Comparison of ENCODE assay signal across 9 cellular contexts in the genomic region with DNA sequence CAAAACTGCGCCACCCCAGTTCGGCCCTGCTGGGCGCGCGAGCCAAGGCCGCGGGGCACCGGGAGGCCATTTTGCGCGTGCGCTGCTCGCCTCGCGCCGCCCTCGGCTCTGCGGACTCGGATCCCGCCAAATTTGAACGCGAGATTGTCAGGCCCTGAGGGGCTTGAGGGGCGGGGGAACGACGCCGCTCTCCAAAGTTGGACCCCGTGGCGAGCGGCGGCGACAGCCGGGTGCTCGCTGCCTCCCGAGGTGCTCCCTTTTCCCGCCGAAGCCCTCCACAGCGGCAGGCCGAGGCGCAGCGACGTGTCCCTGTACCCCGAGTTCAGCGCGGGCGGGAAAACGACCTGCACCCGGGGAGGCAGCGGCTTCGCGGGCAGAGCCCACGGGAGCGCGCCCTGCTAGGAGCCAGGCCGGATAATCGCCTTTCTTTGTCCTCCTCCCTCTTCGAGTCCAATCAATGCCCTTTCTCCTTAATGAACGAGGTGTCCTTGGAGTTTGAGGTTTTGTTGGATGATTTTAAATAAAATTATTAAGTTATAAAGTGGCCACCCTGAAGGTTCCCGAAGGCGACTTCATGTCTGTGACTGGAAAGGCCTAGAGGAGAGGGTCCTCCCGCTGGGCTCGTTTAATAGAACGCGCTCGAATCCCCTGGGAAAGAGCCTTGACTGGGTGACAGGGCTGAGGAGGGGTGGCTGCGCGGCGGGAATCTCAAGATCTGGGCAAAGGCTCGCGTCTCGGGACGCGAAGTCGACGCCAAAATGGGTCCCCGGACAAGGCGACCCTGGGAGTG. TPM values are rescaled to one million over a fixed set of nuclear protein-coding genes. Genes with fewer than 3 reads are reported as not detected.
DNase-seq lines count a peak whose midpoint lies in the region; ATAC-seq and TF ChIP-seq lines count a peak whose summit lies in the region.
"Had no signal": no experiment of that assay in that cellular context is flagged by ENCODE, and none has a peak within 500 bp of the region (broad histone marks: within the 10 kb centered on the region; RNA-seq: fewer than 3 reads in every experiment).

No MANE protein-coding gene starts in this region.

- no peak overlapping the region for H2BK5ac ChIP-seq in trophoblast cell (ENCODE audit: low read depth, low read length, poor library complexity)

- peak overlapping the region; percentile 61 for H3K4me2 ChIP-seq in trophoblast cell (ENCODE audit: low read length)
- H3K4me2 ChIP-seq: PC-9 had no signal

- peak overlapping the region; percentile 7 for H2AFZ ChIP-seq in trophoblast cell (ENCODE audit: insufficient read depth, low read length, poor library complexity)
- H2AFZ ChIP-seq: PC-9 had no signal

- no peak overlapping the region for H3K23ac ChIP-seq in trophoblast cell (ENCODE audit: low read length)

- intact Hi-C loops in activated T-helper 1 cell treated with anti-CD3 and anti-CD28 coated beads, Interleukin-12 subunit alpha, Interleukin-12 subunit beta, Interleukin-2, Interleukin-4 antibody, amounts not matched to agents 30 ng/mL and 10 ng/mL and 1 ng/mL, durations not matched to agents 14 hours and 24 hours and 36 hours (cut with micrococcal nuclease): loop anchor here (1.0 kb wide), 1 partner anchor 10 kb away; no protein-coding TSS in a partner anchor
- intact Hi-C loops in heart left ventricle (cut with DNase I): no loop called here

- peak overlapping the region in 7 of 8 donors; percentile 90 to 96 (median 93) for H3K27ac Mint-ChIP-seq in CD8-positive, alpha-beta memory T cell
- peak overlapping the region; percentile 67 for H3K27ac Mint-ChIP-seq in activated T-helper 1 cell treated with anti-CD3 and anti-CD28 coated beads, Interleukin-12 subunit alpha, Interleukin-12 subunit beta, Interleukin-2, Interleukin-4 antibody, amounts not matched to agents 30 ng/mL and 10 ng/mL and 1 ng/mL, durations not matched to agents 14 hours and 24 hours and 36 hours

- H3K9ac ChIP-seq in trophoblast cell (ENCODE audit: low read length): no peak overlapping the region

- H3K9me3 Mint-ChIP-seq in CD8-positive, alpha-beta memory T cell: peaks cover 6 to 14% (median 8%) of the 10 kb centered on the region in 5 donors
- peaks cover 4% of the 10 kb centered on the region for H3K9me3 Mint-ChIP-seq in activated T-helper 1 cell treated with anti-CD3 and anti-CD28 coated beads, Interleukin-12 subunit alpha, Interleukin-12 subunit beta, Interleukin-2, Interleukin-4 antibody, amounts not matched to agents 30 ng/mL and 10 ng/mL and 1 ng/mL, durations not matched to agents 14 hours and 24 hours and 36 hours

- no peak overlapping the region for H3K14ac ChIP-seq in trophoblast cell (ENCODE audit: low read length)

- ATAC-seq in heart left ventricle (peak in 2 of 4 donors; percentile 23 to 42), GM21423 (IDR thresholded peaks at IDR 0.05; ENCODE audit: unreplicated experiment) (no peak), HG02870 (IDR thresholded peaks at IDR 0.05; ENCODE audit: unreplicated experiment) (no peak)

- no peak overlapping the region for H4K12ac ChIP-seq in trophoblast cell (ENCODE audit: low read depth, low read length)

- H3K18ac ChIP-seq in trophoblast cell (ENCODE audit: low read length): no peak overlapping the region

- H2AK5ac ChIP-seq in trophoblast cell (ENCODE audit: low read length): no peak overlapping the region

- H3K27me3 ChIP-seq in CD8-positive, alpha-beta memory T cell (ENCODE audit: insufficient read depth, low read length, poor library complexity, severe bottlenecking): peaks cover 40% of the 10 kb centered on the region
- H3K27me3 ChIP-seq in heart left ventricle (peaks cover 41 to 66% (median 59%) of the 10 kb centered on the region in 9 donors), trophoblast cell (ENCODE audit: insufficient read depth, low read length) (peaks cover 52% of the 10 kb centered on the region)

- peak overlapping the region; percentile 84 to 94 (median 86) for H3K4me3 Mint-ChIP-seq in CD8-positive, alpha-beta memory T cell
- peak overlapping the region; percentile 74 for H3K4me3 Mint-ChIP-seq in activated T-helper 1 cell treated with anti-CD3 and anti-CD28 coated beads, Interleukin-12 subunit alpha, Interleukin-12 subunit beta, Interleukin-2, Interleukin-4 antibody, amounts not matched to agents 30 ng/mL and 10 ng/mL and 1 ng/mL, durations not matched to agents 14 hours and 24 hours and 36 hours

- no peak for DNase-seq in CD8-positive, alpha-beta memory T cell
- no peak for DNase-seq in activated T-helper 1 cell treated with anti-CD3 and anti-CD28 coated beads, Interleukin-12 subunit alpha, Interleukin-12 subunit beta, Interleukin-2, Interleukin-4 antibody, amounts not matched to agents 30 ng/mL and 10 ng/mL and 1 ng/mL, durations not matched to agents 14 hours and 24 hours and 36 hours (ENCODE audit: low spot score)
- DNase-seq in heart left ventricle (peak in 3 of 5 donors; percentile 25 to 66 (median 33)), trophoblast cell (no peak), middle frontal gyrus (ENCODE audit: extremely low spot score, low spot score) (no peak), COLO829 (ENCODE audit: low spot score) (no peak)
- DNase-seq: PC-9 had no signal

- WGBS in heart left ventricle, 4 donors: 8 to 12% (median 9%) methylated on average over 46 to 75 of the region's 75 CpGs
- WGBS in trophoblast cell (ENCODE audit: extremely low coverage, insufficient coverage, insufficient read length): no CpG with 5 or more reads among the region's 75 CpGs

- CTCF ChIA-PET in CD8-positive, alpha-beta memory T cell (lab: Charles Lee): interaction anchor here (0.8 to 1.2 kb wide), 4 partner anchors 9 to 216 kb away, joined by 3 to 7 read pairs (median 4); no protein-coding TSS in a partner anchor

- no peaks in the 10 kb centered on the region for H3K79me2 ChIP-seq in trophoblast cell (ENCODE audit: control insufficient read depth, insufficient read depth, low read length, poor library complexity)

- TF ChIP-seq CTCF in heart left ventricle (IDR thresholded peaks at IDR 0.05): no peak

- H3K36me3 Mint-ChIP-seq in CD8-positive, alpha-beta memory T cell: peaks cover 3 to 12% (median 3%) of the 10 kb centered on the region in 3 donors
- H3K36me3 Mint-ChIP-seq in activated T-helper 1 cell treated with anti-CD3 and anti-CD28 coated beads, Interleukin-12 subunit alpha, Interleukin-12 subunit beta, Interleukin-2, Interleukin-4 antibody, amounts not matched to agents 30 ng/mL and 10 ng/mL and 1 ng/mL, durations not matched to agents 14 hours and 24 hours and 36 hours (ENCODE audit: low read depth): peaks cover 18% of the 10 kb centered on the region

- H3K4me3 ChIP-seq in CD8-positive, alpha-beta memory T cell (ENCODE audit: low read length): peak overlapping the region; percentile 50
- peak overlapping the region; percentile 8 to 65 (median 50) for H3K4me3 ChIP-seq in heart left ventricle
- no peak overlapping the region for H3K4me3 ChIP-seq in trophoblast cell (ENCODE audit: low read depth, low read length)
- H3K4me3 ChIP-seq: PC-9 had no signal

- H2BK12ac ChIP-seq in trophoblast cell (ENCODE audit: low read length): no peak overlapping the region

- H3K27ac ChIP-seq in CD8-positive, alpha-beta memory T cell (ENCODE audit: low read depth, low read length): peak overlapping the region; percentile 22
- H3K27ac ChIP-seq in heart left ventricle: no peak overlapping the region
- H3K27ac ChIP-seq in trophoblast cell (ENCODE audit: low read depth, low read length): no peak overlapping the region
- H3K27ac ChIP-seq: PC-9 had no signal

- H3K9me3 ChIP-seq in CD8-positive, alpha-beta memory T cell (ENCODE audit: low read length): no peaks in the 10 kb centered on the region
- H3K9me3 ChIP-seq in heart left ventricle (peaks cover 0 to 7% (median 0%) of the 10 kb centered on the region in 12 donors), trophoblast cell (ENCODE audit: insufficient read depth, low read depth, low read length) (peaks cover 13% of the 10 kb centered on the region)

- no peak overlapping the region for H4K91ac ChIP-seq in trophoblast cell (ENCODE audit: low read depth, low read length)

- peaks cover 47 to 55% of the 10 kb centered on the region in 2 donors for H3K27me3 Mint-ChIP-seq in CD8-positive, alpha-beta memory T cell
- peaks cover 38% of the 10 kb centered on the region for H3K27me3 Mint-ChIP-seq in activated T-helper 1 cell treated with anti-CD3 and anti-CD28 coated beads, Interleukin-12 subunit alpha, Interleukin-12 subunit beta, Interleukin-2, Interleukin-4 antibody, amounts not matched to agents 30 ng/mL and 10 ng/mL and 1 ng/mL, durations not matched to agents 14 hours and 24 hours and 36 hours (ENCODE audit: insufficient read depth)

- H3K4ac ChIP-seq in trophoblast cell (ENCODE audit: low read depth, low read length): no peak overlapping the region

- peak overlapping the region; percentile 26 for H4K8ac ChIP-seq in trophoblast cell (ENCODE audit: low read depth, low read length)

- peaks cover 46% of the 10 kb centered on the region for H3K4me1 ChIP-seq in CD8-positive, alpha-beta memory T cell (ENCODE audit: insufficient read depth, low read length)
- H3K4me1 ChIP-seq in heart left ventricle: peaks cover 9 to 43% (median 22%) of the 10 kb centered on the region in 12 donors
- peaks cover 17 to 24% of the 10 kb centered on the region in 2 experiments for H3K4me1 ChIP-seq in trophoblast cell (ENCODE audit: control insufficient read depth in 1 of 2, insufficient read depth in 2 of 2, low read length in 2 of 2)

- POLR2A ChIA-PET in CD8-positive, alpha-beta memory T cell (lab: Charles Lee): interaction anchor here (0.8 to 0.9 kb wide), 2 partner anchors 15 to 19 kb away, joined by 3 to 4 read pairs; a partner anchor contains a TSS

- H2BK120ac ChIP-seq in trophoblast cell (ENCODE audit: insufficient read depth, low read length, poor library complexity): no peak overlapping the region

- no peaks in the 10 kb centered on the region for H3K79me1 ChIP-seq in trophoblast cell (ENCODE audit: low read length)

- no peak for TF ChIP-seq POLR2A in heart left ventricle (IDR thresholded peaks at IDR 0.05)

- H3K4me1 Mint-ChIP-seq in CD8-positive, alpha-beta memory T cell: peaks cover 31 to 46% (median 35%) of the 10 kb centered on the region in 3 donors
- H3K4me1 Mint-ChIP-seq in activated T-helper 1 cell treated with anti-CD3 and anti-CD28 coated beads, Interleukin-12 subunit alpha, Interleukin-12 subunit beta, Interleukin-2, Interleukin-4 antibody, amounts not matched to agents 30 ng/mL and 10 ng/mL and 1 ng/mL, durations not matched to agents 14 hours and 24 hours and 36 hours (ENCODE audit: low read depth): peaks cover 42% of the 10 kb centered on the region

- no peaks in the 10 kb centered on the region for H3K36me3 ChIP-seq in CD8-positive, alpha-beta memory T cell (ENCODE audit: insufficient read depth, low read length)
- H3K36me3 ChIP-seq in heart left ventricle (peaks cover 0 to 14% (median 7%) of the 10 kb centered on the region in 9 donors), trophoblast cell (ENCODE audit: control insufficient read depth in 1 of 2, insufficient read depth in 2 of 2, low read length in 2 of 2) (no peaks in the 10 kb centered on the region)

RNA-seq across cellular contexts. Expression of a gene that starts 10.7 kb away (rescaled TPM):
- under 1 TPM in 1 of 2 experiments, not detected in 1; 0.22 TPM for total RNA-seq in CD8-positive, alpha-beta memory T cell
- polyA plus RNA-seq in CD8-positive, alpha-beta memory T cell: not detected
- 0.18 TPM in 1 of 2 replicates, not detected in the other for total RNA-seq in activated T-helper 1 cell treated with anti-CD3 and anti-CD28 coated beads, Interleukin-12 subunit alpha, Interleukin-12 subunit beta, Interleukin-2, Interleukin-4 antibody, amounts not matched to agents 30 ng/mL and 10 ng/mL and 1 ng/mL, durations not matched to agents 14 hours and 24 hours and 36 hours
- under 1 TPM in 1 of 9 donors, not detected in 8; 0.42 TPM for total RNA-seq in heart left ventricle
- not detected for polyA plus RNA-seq in heart left ventricle
- polyA plus RNA-seq in trophoblast cell (2013): not detected in 2 replicates
- total RNA-seq: PC-9 had no signal

RNA-seq across cellular contexts. Expression of a gene that starts 13.7 kb away (rescaled TPM):
- total RNA-seq in CD8-positive, alpha-beta memory T cell: 10 to 100 TPM; 87.8 to 97.3 TPM
- polyA plus RNA-seq in CD8-positive, alpha-beta memory T cell: 39.3 TPM
- total RNA-seq in activated T-helper 1 cell treated with anti-CD3 and anti-CD28 coated beads, Interleukin-12 subunit alpha, Interleukin-12 subunit beta, Interleukin-2, Interleukin-4 antibody, amounts not matched to agents 30 ng/mL and 10 ng/mL and 1 ng/mL, durations not matched to agents 14 hours and 24 hours and 36 hours: 59.3 and 66.5 TPM in 2 replicates
- 10 to 100 TPM; 27.2 to 48.5 (median 31.1) TPM for total RNA-seq in heart left ventricle
- polyA plus RNA-seq in heart left ventricle: 10 to 100 TPM; 10.6 to 35.4 TPM
- 10.1 and 10.3 TPM in 2 replicates for polyA plus RNA-seq in trophoblast cell (2013)

RNA-seq across cellular contexts. Expression of a gene that starts 18.4 kb away (rescaled TPM):
- 10 to 100 TPM; 80.2 to 80.4 TPM for total RNA-seq in CD8-positive, alpha-beta memory T cell
- polyA plus RNA-seq in CD8-positive, alpha-beta memory T cell: 61.4 TPM
- 78.7 and 84.4 TPM in 2 replicates for total RNA-seq in activated T-helper 1 cell treated with anti-CD3 and anti-CD28 coated beads, Interleukin-12 subunit alpha, Interleukin-12 subunit beta, Interleukin-2, Interleukin-4 antibody, amounts not matched to agents 30 ng/mL and 10 ng/mL and 1 ng/mL, durations not matched to agents 14 hours and 24 hours and 36 hours
- total RNA-seq in heart left ventricle: 10 to 100 TPM; 44.4 to 88.3 (median 74.1) TPM
- 10 to 100 TPM; 64.4 to 88.5 TPM for polyA plus RNA-seq in heart left ventricle
- 22.3 and 23.4 TPM in 2 replicates for polyA plus RNA-seq in trophoblast cell (2013)

Comparison
In these comparisons a context has a peak if more than half of its experiments do, and no peak if none do; other contexts are left out.
1. DNase-seq: peak in heart left ventricle (3 of 5); none in CD8-positive, alpha-beta memory T cell (0 of 5), activated T-helper 1 cell treated with anti-CD3 and anti-CD28 coated beads, Interleukin-12 subunit alpha, Interleukin-12 subunit beta, Interleukin-2, Interleukin-4 antibody, amounts not matched to agents 30 ng/mL and 10 ng/mL and 1 ng/mL, durations not matched to agents 14 hours and 24 hours and 36 hours (single experiment), trophoblast cell (0 of 2), middle frontal gyrus (single experiment) and COLO829 (single experiment).